20 cellular contexts compared by ENCODE assay signal in genomic region chr12:76186507-76186906, GRCh38.
DNase-seq lines count a peak whose midpoint lies in the region; ATAC-seq, FAIRE-seq and TF ChIP-seq lines count a peak whose summit lies in the region.
"Had no signal": no experiment of that assay in that cellular context is flagged by ENCODE, and none has a peak within 500 bp of the region (broad histone marks: within the 10 kb centered on the region; RNA-seq: fewer than 3 reads in every experiment).

No MANE protein-coding gene starts in this region.

- H3K9me3 Mint-ChIP-seq in activated naive CD8-positive, alpha-beta T cell treated with anti-CD3 and anti-CD28 coated beads, Interleukin-2, amount 50 U/mL, for 24 hours = no peaks in the 10 kb centered on the region
- H3K9me3 Mint-ChIP-seq: CD4-positive, alpha-beta T cell had no signal

- TF ChIP-seq CTCF in AG09309 (IDR thresholded peaks at IDR 0.05; ENCODE audit: control insufficient read depth, insufficient read depth, low read depth, low read length, missing control alignments) (no peak), pancreas (IDR thresholded peaks at IDR 0.05) (no peak)

- whole genome bisulfite sequencing in pancreas, 2 donors = 22 to 27% methylated on average over 1 of the region's 1 CpG

- no peak for FAIRE-seq in pancreas (lab: Jason Lieb, UNC)
- FAIRE-seq: A204.1, GM12891 had no signal

- peaks cover 42% of the 10 kb centered on the region for H3K27me3 Mint-ChIP-seq in activated naive CD8-positive, alpha-beta T cell treated with anti-CD3 and anti-CD28 coated beads, Interleukin-2, amount 50 U/mL, for 24 hours

- no peak overlapping the region for H3K27ac Mint-ChIP-seq in activated naive CD8-positive, alpha-beta T cell treated with anti-CD3 and anti-CD28 coated beads, Interleukin-2, amount 50 U/mL, for 24 hours
- H3K27ac Mint-ChIP-seq: CD4-positive, alpha-beta T cell had no signal

- H3K4me3 ChIP-seq in AG09309 (ENCODE audit: control insufficient read depth, low read depth, low read length) (no peak overlapping the region), pancreas (no peak overlapping the region)
- H3K4me3 ChIP-seq: GM23248, HAP-1, SJSA1 had no signal

- no peak overlapping the region for H3K4me3 Mint-ChIP-seq in activated naive CD8-positive, alpha-beta T cell treated with anti-CD3 and anti-CD28 coated beads, Interleukin-2, amount 50 U/mL, for 24 hours
- H3K4me3 Mint-ChIP-seq: CD4-positive, alpha-beta T cell had no signal

- intact Hi-C loops in pancreas (cut with DNase I) = no loop called here

- H3K9me3 ChIP-seq in pancreas = no peaks in the 10 kb centered on the region
- H3K9me3 ChIP-seq: Caco-2, HAP-1, SJSA1 had no signal

- H3K27me3 ChIP-seq in pancreas = no peaks in the 10 kb centered on the region
- H3K27me3 ChIP-seq: SJSA1 had no signal

- ATAC-seq in activated naive CD8-positive, alpha-beta T cell treated with anti-CD3 and anti-CD28 coated beads, Interleukin-2, amount 50 U/mL, for 24 hours = no peak
- no peak for ATAC-seq in pancreas
- ATAC-seq: PC-3 had no signal

- no peaks in the 10 kb centered on the region for H3K36me3 Mint-ChIP-seq in activated naive CD8-positive, alpha-beta T cell treated with anti-CD3 and anti-CD28 coated beads, Interleukin-2, amount 50 U/mL, for 24 hours (ENCODE audit: low read depth)

- H3K27ac ChIP-seq in pancreas = no peak overlapping the region
- H3K27ac ChIP-seq: GM23248, SJSA1 had no signal

- DNase-seq in AG09309 (ENCODE audit: low read depth) = peak; percentile 17
- DNase-seq in NCI-H226 = peak; percentile 97
- DNase-seq in amniotic epithelial cell (ENCODE audit: low read depth) = peak; percentile 91
- DNase-seq in hepatic stellate cell (ENCODE audit: low spot score) = peak; percentile 15
- DNase-seq in islet precursor cell = no peak
- DNase-seq in activated naive CD8-positive, alpha-beta T cell treated with anti-CD3 and anti-CD28 coated beads, Interleukin-2, amount 50 U/mL, for 24 hours = no peak
- no peak for DNase-seq in cerebellar nuclear complex (lab: John Stamatoyannopoulos, UW)
- DNase-seq in pancreas = no peak
- DNase-seq: Caco-2; CD4-positive, alpha-beta T cell; GM23248; NCI-H187; NCI-H2107; NCI-H2227 treated with DMSO at 0.1 percent for 48 hours; NCI-H524 treated with DMSO at 0.1 percent for 48 hours; PC-3 had no signal

- H3K36me3 ChIP-seq in pancreas = no peaks in the 10 kb centered on the region
- H3K36me3 ChIP-seq: HAP-1, SJSA1 had no signal

- H3K4me1 ChIP-seq in pancreas = peaks cover 0 to 3% (median 0%) of the 10 kb centered on the region in 3 donors
- H3K4me1 ChIP-seq: HAP-1 had no signal

- H3K4me1 Mint-ChIP-seq in activated naive CD8-positive, alpha-beta T cell treated with anti-CD3 and anti-CD28 coated beads, Interleukin-2, amount 50 U/mL, for 24 hours = peaks cover 21% of the 10 kb centered on the region

Comparison
In these comparisons a context has a peak if more than half of its experiments do, and no peak if none do; other contexts are left out.
1. DNase-seq: peak in AG09309 (single experiment), NCI-H226 (single experiment), amniotic epithelial cell (single experiment) and hepatic stellate cell (single experiment); none in islet precursor cell (single experiment), activated naive CD8-positive, alpha-beta T cell treated with anti-CD3 and anti-CD28 coated beads, Interleukin-2, amount 50 U/mL, for 24 hours (single experiment), cerebellar nuclear complex (0 of 2) and pancreas (0 of 6).